In genomic region chr1:147494998-147495580, GRCh38 we compare ENCODE assay signal across 7 cellular contexts. TPM values are rescaled to one million over a fixed set of nuclear protein-coding genes. Genes with fewer than 3 reads are reported as not detected.
DNase-seq lines count a peak whose midpoint lies in the region; ATAC-seq, FAIRE-seq and TF ChIP-seq lines count a peak whose summit lies in the region.

No MANE protein-coding gene starts in this region.

- TF ChIP-seq POLR2A in GM12891 (IDR thresholded peaks at IDR 0.05; ENCODE audit: low read depth, low read length): no peak

- TF ChIP-seq CTCF in brain (conservative IDR thresholded peaks at IDR 0.05): peak; percentile 97

- H3K4me1 Mint-ChIP-seq in brain (peaks cover 25% of the 10 kb centered on the region), immature natural killer cell (no peaks in the 10 kb centered on the region)

- H3K27me3 Mint-ChIP-seq in brain (no peaks in the 10 kb centered on the region), immature natural killer cell (ENCODE audit: low read depth in 3 of 3) (peaks cover 2 to 8% (median 4%) of the 10 kb centered on the region in 3 donors)

- H3K9me3 Mint-ChIP-seq in brain: no peaks in the 10 kb centered on the region
- H3K9me3 Mint-ChIP-seq in immature natural killer cell: no peaks in the 10 kb centered on the region

- H3K36me3 Mint-ChIP-seq in brain (no peaks in the 10 kb centered on the region), immature natural killer cell (no peaks in the 10 kb centered on the region)

- peak overlapping the region in 2 of 5 experiments; percentile 43 to 60 for H3K27ac Mint-ChIP-seq in brain
- H3K27ac Mint-ChIP-seq in immature natural killer cell: no peak overlapping the region

- ATAC-seq in HG02870 (IDR thresholded peaks at IDR 0.05; ENCODE audit: unreplicated experiment): peak; percentile 85

- FAIRE-seq in GM12891 (lab: Jason Lieb, UNC): peak; percentile 95

- H3K4me3 Mint-ChIP-seq in brain: no peak overlapping the region
- no peak overlapping the region for H3K4me3 Mint-ChIP-seq in immature natural killer cell

- DNase-seq in GM12891 (ENCODE audit: insufficient read length, low spot score) (peak; percentile 47), NCI-H187 treated with DMSO at 0.1 percent for 48 hours (lab: John Stamatoyannopoulos, UW) (peak; percentile 81), UCSD-AML1 (lab: John Stamatoyannopoulos, UW; ENCODE audit: unreplicated experiment) (peak; percentile 46), immature natural killer cell (peak; percentile 45 to 66 (median 52))
- peak; percentile 40 to 51 (median 46) for DNase-seq in stimulated activated CD4-positive, alpha-beta T cell treated with anti-CD3 and anti-CD28 coated beads, Interleukin-1b, Interleukin-23, amount 100 ng/mL, for 24 hours (ENCODE audit: low read depth in 4 of 4, low spot score in 1 of 4)

TF ChIP-seq in GM12891, 5 proteins besides CTCF, POLR2A, EP300 and RAD21:
- TF ChIP-seq TAF1 (IDR thresholded peaks at IDR 0.05; ENCODE audit: low read depth, low read length): no peak
- no peak for TF ChIP-seq SPI1 (IDR thresholded peaks at IDR 0.05; ENCODE audit: low read depth, low read length)
- no peak for TF ChIP-seq POU2F2 (IDR thresholded peaks at IDR 0.05; ENCODE audit: low read depth, low read length)
- TF ChIP-seq PAX5 (IDR thresholded peaks at IDR 0.05; ENCODE audit: insufficient read depth, low read length, severe bottlenecking): no peak
- TF ChIP-seq POLR2AphosphoS5 (IDR thresholded peaks at IDR 0.05; ENCODE audit: low read depth, low read length): no peak
TF ChIP-seq in GM12891: peak in this region for 0.

RNA-seq across cellular contexts. Expression of gene BCL9, which starts 46.2 kb away (rescaled TPM):
- polyA plus RNA-seq in GM12891 (2012; ENCODE audit: low read depth, missing spikeins): 7.4 TPM
- polyA plus RNA-seq in brain (ENCODE audit: insufficient read depth, low read depth, low replicate concordance) (25.3 TPM), immature natural killer cell (1 to 10 TPM in 1 of 3 donors, under 1 TPM in 1, not detected in 1; 0.18 to 2.4 TPM)

Comparison
In these comparisons a context has a peak if more than half of its experiments do, and no peak if none do; other contexts are left out.
1. Peak in every context shown above with its lines: DNase-seq and ATAC-seq.